In the genomic region with DNA sequence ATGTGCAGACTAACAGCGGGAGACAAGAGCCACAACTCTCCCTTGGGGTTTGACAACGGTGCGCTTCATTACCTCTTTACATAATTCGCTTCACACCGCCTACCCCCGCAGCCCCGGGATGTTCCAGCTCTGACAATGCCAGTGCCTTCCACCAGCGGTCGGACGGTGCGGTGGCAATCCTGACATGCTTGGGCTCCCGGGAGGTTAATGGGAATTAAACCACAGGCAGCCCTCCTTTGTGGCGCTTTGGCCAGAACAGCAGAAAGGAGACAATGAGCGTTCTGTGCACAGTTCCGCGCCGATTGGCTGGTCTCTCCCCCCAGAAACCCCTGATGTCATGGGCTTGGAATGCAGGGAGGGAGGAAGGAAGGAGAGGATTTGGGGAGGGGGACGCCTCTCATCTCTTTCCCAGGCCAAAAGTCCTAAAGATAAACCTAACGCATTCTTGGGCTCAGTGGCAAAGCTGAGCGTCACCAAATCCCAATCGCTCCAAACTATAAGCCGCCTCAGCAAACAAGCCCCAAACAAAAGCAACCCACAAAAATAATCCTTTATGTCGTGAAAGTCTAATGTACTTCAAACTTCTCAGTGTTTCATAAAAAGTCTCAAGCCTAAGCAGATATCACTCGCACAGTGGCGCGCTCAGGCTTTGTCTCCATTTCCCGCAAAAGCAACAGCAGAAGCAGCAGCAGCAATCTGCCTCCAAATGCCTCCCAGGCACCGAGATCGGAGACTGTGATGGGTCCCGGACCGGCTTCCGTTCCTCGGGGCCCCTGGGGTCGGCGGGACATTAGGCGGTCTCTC, we compare ENCODE assay signal across 8 cellular contexts. TPM values are rescaled to one million over a fixed set of nuclear protein-coding genes. Genes with fewer than 3 reads are reported as not detected.
DNase-seq lines count a peak whose midpoint lies in the region; ATAC-seq lines count a peak whose summit lies in the region.

No MANE protein-coding gene starts in this region.

- H3K27me3 ChIP-seq in iPS-18a (ENCODE audit: control insufficient read depth, insufficient read depth, low read length): no peaks in the 10 kb centered on the region

- no peaks in the 10 kb centered on the region for H3K9me3 ChIP-seq in iPS-18a (ENCODE audit: control insufficient read depth, low read depth, low read length)

- H3K4me3 ChIP-seq in iPS-18a (ENCODE audit: low read length): peak overlapping the region; percentile 97

- peak overlapping the region; percentile 98 for H3K9ac ChIP-seq in iPS-18a (ENCODE audit: low read length)

- peak; percentile 8 for DNase-seq in activated gamma-delta T cell treated with Interleukin-2 at 50 U/mL for 16 hours
- DNase-seq in activated gamma-delta T cell (lab: John Stamatoyannopoulos, UW): no peak
- DNase-seq in HS-5 (ENCODE audit: low read depth): peak; percentile 78
- peak; percentile 85 for DNase-seq in RKO (ENCODE audit: low spot score)
- peak; percentile 3 for DNase-seq in central memory CD4-positive, alpha-beta T cell
- DNase-seq in renal cortical epithelial cell (ENCODE audit: low read depth): peak; percentile 89

- no peak for ATAC-seq in GM19328 (IDR thresholded peaks at IDR 0.05; ENCODE audit: unreplicated experiment)

- no peaks in the 10 kb centered on the region for H3K36me3 ChIP-seq in iPS-18a (ENCODE audit: control insufficient read depth, low read depth, low read length)

- H3K27ac ChIP-seq in iPS-18a (ENCODE audit: low read length): peak overlapping the region; percentile 94

- H3K4me1 ChIP-seq in iPS-18a (ENCODE audit: control insufficient read depth, low read depth, low read length): peaks cover 35% of the 10 kb centered on the region

RNA-seq across cellular contexts. Expression of a gene that starts 1.1 kb away (rescaled TPM):
- 636 and 714 TPM in 2 replicates for total RNA-seq in renal cortical epithelial cell
